8 cellular contexts compared by ENCODE assay signal in genomic region chr19:16041571-16042386, GRCh38. TPM values are rescaled to one million over a fixed set of nuclear protein-coding genes. Genes with fewer than 3 reads are reported as not detected.
A peak's percentile ranks its signal among the peaks of the same experiment; 100 is the strongest.
DNase-seq lines count a peak whose midpoint lies in the region; ATAC-seq and TF ChIP-seq lines count a peak whose summit lies in the region.

No MANE protein-coding gene starts in this region.

- TF ChIP-seq POLR2A in esophagus squamous epithelium (IDR thresholded peaks at IDR 0.05), result no peak

- H3K9me3 Mint-ChIP-seq in HFFc6, result no peaks in the 10 kb centered on the region
- H3K9me3 Mint-ChIP-seq in naive thymus-derived CD4-positive, alpha-beta T cell, result peaks cover 0 to 2% (median 0%) of the 10 kb centered on the region in 11 donors

- peak overlapping the region; percentile 64 for H3K4me3 Mint-ChIP-seq in HFFc6
- peak overlapping the region; percentile 23 to 76 (median 50) for H3K4me3 Mint-ChIP-seq in naive thymus-derived CD4-positive, alpha-beta T cell

- TF ChIP-seq CTCF in HFFc6 (IDR thresholded peaks at IDR 0.05) (peak; percentile 100), PC-3 (conservative IDR thresholded peaks at IDR 0.05; ENCODE audit: low read depth, low read length) (peak; percentile 95), esophagus squamous epithelium (IDR thresholded peaks at IDR 0.05) (peak; percentile 92 to 99 (median 98))

- no TSS peak for BruUV-seq in PC-3 (replicated peaks; lab: Mats Ljungman, UMichigan)

- DNase-seq in C1 segment of cervical spinal cord (lab: John Stamatoyannopoulos, UW) (peak in 13 of 14 donors; percentile 16 to 84 (median 63)), HFFc6 (peak; percentile 50), PC-3 (peak; percentile 87), esophagus squamous epithelium (lab: John Stamatoyannopoulos, UW) (no peak)
- peak; percentile 82 for DNase-seq in activated T-cell treated with anti-CD3 and anti-CD28 coated beads, Interleukin-2, amount 50 U/mL, for 1 hour
- DNase-seq in naive thymus-derived CD4-positive, alpha-beta T cell, result peak; percentile 47 to 85 (median 67)
- DNase-seq in stimulated activated CD8-positive, alpha-beta memory T cell treated with anti-CD3 and anti-CD28 coated beads, Interleukin-7, amount 100 ng/mL, for 48 hours (ENCODE audit: extremely low read depth in 1 of 2, low read depth in 1 of 2), result peak; percentile 43 to 50

- ATAC-seq in PC-3 (peak; percentile 95), HG02642 (IDR thresholded peaks at IDR 0.05; ENCODE audit: poor library complexity, unreplicated experiment) (no peak)
- peak; percentile 90 for ATAC-seq in naive thymus-derived CD4-positive, alpha-beta T cell

- no peaks in the 10 kb centered on the region for H3K79me2 ChIP-seq in PC-3 (ENCODE audit: low read length)

- H3K9me2 ChIP-seq in PC-3 (replicated peaks; ENCODE audit: low read length), result no peaks in the 10 kb centered on the region

- H3K9ac ChIP-seq in PC-3 (ENCODE audit: low read length), result no peak overlapping the region

- POLR2A ChIA-PET in PC-3 (lab: Charles Lee; ENCODE audit: unreplicated experiment), result interaction anchor here (0.6 to 0.7 kb wide), 3 partner anchors 68 to 973 kb away, joined by 4 to 12 read pairs (median 5); partner anchors contain the start of gene KLF2
- POLR2A ChIA-PET in naive thymus-derived CD4-positive, alpha-beta T cell (lab: Charles Lee), result interaction anchor here (1.3 to 1.7 kb wide), 5 partner anchors 29 to 375 kb away, joined by 4 to 7 read pairs (median 6); partner anchors contain the start of genes FAM32A and RAB8A

- H3K4me1 ChIP-seq in PC-3 (ENCODE audit: insufficient read depth, low read length) (0 out of 2 replicates have a peak, but pooled peaks cover 5% of the 10 kb centered on the region), esophagus squamous epithelium (peaks cover 0 to 14% (median 8%) of the 10 kb centered on the region in 3 donors)
- H3K4me1 ChIP-seq in naive thymus-derived CD4-positive, alpha-beta T cell (ENCODE audit: control insufficient read depth in 2 of 2, insufficient read depth in 2 of 2, low read length in 2 of 2), result peaks cover 0 to 7% of the 10 kb centered on the region in 2 donors

- WGBS in esophagus squamous epithelium, 2 donors, result 38 to 39% methylated on average over 13 to 14 of the region's 29 CpGs

- H3K36me3 ChIP-seq in PC-3 (ENCODE audit: low read depth, low read length) (no peaks in the 10 kb centered on the region), esophagus squamous epithelium (no peaks in the 10 kb centered on the region)
- no peaks in the 10 kb centered on the region for H3K36me3 ChIP-seq in naive thymus-derived CD4-positive, alpha-beta T cell (ENCODE audit: control insufficient read depth in 2 of 3, insufficient read depth in 3 of 3, low read length in 3 of 3)

- H2AFZ ChIP-seq in PC-3 (ENCODE audit: low read length), result peak overlapping the region; percentile 65

- no peaks in the 10 kb centered on the region for H3K9me3 ChIP-seq in PC-3 (ENCODE audit: low read length)
- no peaks in the 10 kb centered on the region for H3K9me3 ChIP-seq in esophagus squamous epithelium
- H3K9me3 ChIP-seq in naive thymus-derived CD4-positive, alpha-beta T cell (ENCODE audit: control insufficient read depth in 2 of 3, low read length in 3 of 3), result no peaks in the 10 kb centered on the region

- no peak overlapping the region for H3K27ac ChIP-seq in PC-3 (ENCODE audit: low read length)
- peak overlapping the region in 2 of 4 donors; percentile 34 to 69 for H3K27ac ChIP-seq in esophagus squamous epithelium
- H3K27ac ChIP-seq in naive thymus-derived CD4-positive, alpha-beta T cell (ENCODE audit: low read depth, low read length), result no peak overlapping the region

- H3K36me3 Mint-ChIP-seq in HFFc6 (ENCODE audit: low read depth), result no peaks in the 10 kb centered on the region
- no peaks in the 10 kb centered on the region for H3K36me3 Mint-ChIP-seq in naive thymus-derived CD4-positive, alpha-beta T cell

- H3K4me3 ChIP-seq in PC-3 (ENCODE audit: low read length), result peak overlapping the region; percentile 36
- peak overlapping the region in 3 of 4 donors; percentile 14 to 54 (median 16) for H3K4me3 ChIP-seq in esophagus squamous epithelium
- no peak overlapping the region for H3K4me3 ChIP-seq in naive thymus-derived CD4-positive, alpha-beta T cell (ENCODE audit: low read length)

- intact Hi-C loops in PC-3 (cut with micrococcal nuclease) (loop anchor here (1.0 kb wide), 3 partner anchors 25 to 144 kb away; partner anchors contain the start of genes FAM32A and RAB8A), esophagus squamous epithelium (cut with DNase I) (loop anchor here (5.0 kb wide), 1 partner anchor 136 kb away; no protein-coding TSS in a partner anchor)
- intact Hi-C loops in naive thymus-derived CD4-positive, alpha-beta T cell (cut with micrococcal nuclease), result loop anchor here (1.0 to 10.0 kb wide), 6 partner anchors 69 to 414 kb away; partner anchors contain the start of gene RAB8A (in 2 of the 2)

- H3K27me3 ChIP-seq in PC-3 (ENCODE audit: low read length), result no peaks in the 10 kb centered on the region
- H3K27me3 ChIP-seq in esophagus squamous epithelium, result no peaks in the 10 kb centered on the region
- no peaks in the 10 kb centered on the region for H3K27me3 ChIP-seq in naive thymus-derived CD4-positive, alpha-beta T cell (ENCODE audit: control insufficient read depth in 2 of 2, insufficient read depth in 2 of 2, low read length in 2 of 2)

- peak overlapping the region; percentile 52 for H3K27ac Mint-ChIP-seq in HFFc6
- H3K27ac Mint-ChIP-seq in naive thymus-derived CD4-positive, alpha-beta T cell, result peak overlapping the region in 2 of 9 donors; percentile 15 to 49

- no peaks in the 10 kb centered on the region for H4K20me1 ChIP-seq in PC-3 (ENCODE audit: low read length)

- no peaks in the 10 kb centered on the region; the same call in 1 of the 2 replicates for H3K27me3 Mint-ChIP-seq in HFFc6 (ENCODE audit: insufficient read depth)
- peaks cover 0 to 23% (median 0%) of the 10 kb centered on the region in 5 donors for H3K27me3 Mint-ChIP-seq in naive thymus-derived CD4-positive, alpha-beta T cell

- CTCF ChIA-PET in PC-3 (lab: Charles Lee), result interaction anchor here (0.6 to 1.6 kb wide), 8 partner anchors 21 to 166 kb away, joined by 3 to 11 read pairs (median 6); partner anchors contain the start of gene FAM32A
- CTCF ChIA-PET in naive thymus-derived CD4-positive, alpha-beta T cell (lab: Charles Lee), result interaction anchor here (0.6 to 2.4 kb wide), 26 partner anchors 9 to 1678 kb away, joined by 3 to 9 read pairs (median 5); partner anchors contain the start of genes FAM32A and HSH2D

- peaks cover 28% of the 10 kb centered on the region for H3K4me1 Mint-ChIP-seq in HFFc6 (ENCODE audit: low read depth)
- H3K4me1 Mint-ChIP-seq in naive thymus-derived CD4-positive, alpha-beta T cell, result peaks cover 6 to 22% (median 15%) of the 10 kb centered on the region in 7 donors

- no peaks in the 10 kb centered on the region for H3F3A ChIP-seq in PC-3 (ENCODE audit: low read length, unreplicated experiment)

- H3K4me2 ChIP-seq in PC-3 (ENCODE audit: low read length), result peak overlapping the region; percentile 68

RNA-seq across cellular contexts. Expression of gene TPM4, which starts 34.5 kb away (rescaled TPM):
- total RNA-seq in HFFc6 (2021; fragmentation: NEBNext Ultra II Directional; extraction: Animal tissue kit (Norgen Biotek cat#: 25700)), result 1,000 to 10,000 TPM in 4 of 6 experiments, 100 to 1,000 TPM in 2; 973 to 1,332 (median 1,247) TPM
- total RNA-seq in PC-3 (2014; rRNA removed) (135 and 167 TPM in 2 replicates), esophagus squamous epithelium (100 to 1,000 TPM; 307 to 577 (median 369) TPM)
- 100 to 1,000 TPM in 3 of 5 experiments, 10 to 100 TPM in 2; 65.8 to 435 (median 126) TPM for total RNA-seq in naive thymus-derived CD4-positive, alpha-beta T cell
- polyA plus RNA-seq in naive thymus-derived CD4-positive, alpha-beta T cell, result 10 to 100 TPM; 28.2 to 43.5 TPM
